18 cellular contexts compared by ENCODE assay signal in the genomic region with DNA sequence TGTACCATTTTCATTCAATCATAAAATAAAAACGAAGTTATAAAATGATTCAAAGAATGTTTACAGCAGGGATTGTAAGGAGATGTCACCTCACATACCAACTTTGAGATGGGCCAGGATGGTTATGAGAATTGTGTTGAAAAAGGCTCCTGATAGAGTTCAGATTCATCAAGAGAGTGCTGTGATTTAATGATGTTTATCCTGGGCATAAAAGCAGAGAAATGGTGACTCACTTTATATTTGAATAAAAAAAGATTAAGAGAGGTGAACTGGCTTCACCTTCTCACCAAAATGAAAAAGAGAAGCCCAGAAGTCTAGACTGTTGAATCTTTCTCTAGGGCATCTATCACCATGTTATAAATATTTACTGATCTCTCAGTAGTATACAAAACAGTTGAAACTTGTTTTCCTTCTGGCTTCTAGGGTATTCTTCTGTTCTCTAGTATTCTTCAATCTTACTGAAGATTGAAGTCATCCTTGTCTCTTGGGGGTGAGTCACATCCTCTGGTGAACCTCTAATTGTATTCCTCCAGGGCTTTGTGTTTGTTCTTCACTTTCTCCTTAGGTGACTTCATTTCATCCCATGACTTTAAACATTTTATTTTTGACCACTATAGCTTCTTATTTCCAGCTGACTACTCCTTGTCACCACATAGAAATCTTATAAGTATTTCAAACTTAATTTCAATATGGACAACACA.
DNase-seq lines count a peak whose midpoint lies in the region; ATAC-seq and TF ChIP-seq lines count a peak whose summit lies in the region.
"Had no signal": no experiment of that assay in that cellular context is flagged by ENCODE, and none has a peak within 500 bp of the region (broad histone marks: within the 10 kb centered on the region; RNA-seq: fewer than 3 reads in every experiment).

No MANE protein-coding gene starts in this region.

- BruUV-seq in HCT116 (replicated peaks; lab: Mats Ljungman, UMichigan), result no TSS peak

- intact Hi-C loops in HCT116 (cut with micrococcal nuclease) (no loop called here), mucosa of descending colon (cut with DNase I, micrococcal nuclease) (no loop called here)

- no peak overlapping the region for H3K27ac ChIP-seq in HCT116 (ENCODE audit: low read depth, low read length)
- H3K27ac ChIP-seq in RWPE2 (ENCODE audit: poor library complexity, severe bottlenecking), result peak overlapping the region; percentile 10
- H3K27ac ChIP-seq: pancreas had no signal

- no peaks in the 10 kb centered on the region for H3K9me2 ChIP-seq in HCT116 (ENCODE audit: insufficient read depth)

- H3K4me1 ChIP-seq in HCT116 (ENCODE audit: control insufficient read depth in 1 of 2, insufficient read depth in 2 of 2, low read length in 2 of 2) (peaks cover 0 to 7% of the 10 kb centered on the region in 2 experiments; a peak in 1 of 4 replicates), RWPE2 (ENCODE audit: insufficient read depth, poor library complexity, severe bottlenecking) (peaks cover 27% of the 10 kb centered on the region), mucosa of descending colon (ENCODE audit: low read depth) (no peaks in the 10 kb centered on the region)
- H3K4me1 ChIP-seq: pancreas had no signal

- TF ChIP-seq CTCF in HCT116 (IDR thresholded peaks at IDR 0.05 in 2 of 3, conservative IDR thresholded peaks at IDR 0.05 in 1 of 3; ENCODE audit: borderline replicate concordance in 1 of 3, insufficient read depth in 1 of 3, low read depth in 2 of 3, low read length in 2 of 3), result no peak
- no peak for TF ChIP-seq CTCF in RWPE2 (IDR thresholded peaks at IDR 0.05; ENCODE audit: poor library complexity, severe bottlenecking)
- TF ChIP-seq CTCF in GM20000 (IDR thresholded peaks at IDR 0.05; ENCODE audit: extremely low read depth, missing control alignments), result no peak
- no peak for TF ChIP-seq CTCF in mucosa of descending colon (IDR thresholded peaks at IDR 0.05)

- TF ChIP-seq RAD21 in HCT116 (IDR thresholded peaks at IDR 0.05; ENCODE audit: low read depth), result no peak

- CTCF ChIA-PET in HCT116 (lab: Charles Lee), result no interaction called here

- H3K9me3 ChIP-seq in HCT116 (ENCODE audit: control insufficient read depth in 1 of 2, insufficient read depth in 1 of 2, low read depth in 1 of 2, low read length in 2 of 2) (no peaks in the 10 kb centered on the region), RWPE2 (ENCODE audit: severe bottlenecking) (no peaks in the 10 kb centered on the region), mucosa of descending colon (no peaks in the 10 kb centered on the region)
- H3K9me3 ChIP-seq: pancreas had no signal

- no peak overlapping the region for H3K4me3 ChIP-seq in HCT116 (replicated peaks in 1 of 2; ENCODE audit: low read depth in 1 of 2, low read length in 2 of 2)
- H3K4me3 ChIP-seq in RWPE2 (ENCODE audit: severe bottlenecking), result no peak overlapping the region
- no peak overlapping the region for H3K4me3 ChIP-seq in skeletal muscle cell (ENCODE audit: low read depth, low read length)
- H3K4me3 ChIP-seq in mucosa of descending colon, result no peak overlapping the region
- H3K4me3 ChIP-seq: pancreas had no signal

- POLR2A ChIA-PET in HCT116 (lab: Charles Lee), result no interaction called here

- peak overlapping the region; percentile 2; the same call in 1 of the 2 replicates for H3K4me2 ChIP-seq in HCT116 (ENCODE audit: low read length)

- H4K20me1 ChIP-seq in HCT116 (ENCODE audit: insufficient read depth), result no peaks in the 10 kb centered on the region

- TF ChIP-seq POLR2A in HCT116 (IDR thresholded peaks at IDR 0.05; ENCODE audit: borderline replicate concordance, extremely low read depth, insufficient read depth, insufficient read length), result no peak

- H2AFZ ChIP-seq in HCT116 (ENCODE audit: low read depth, low read length, poor library complexity, severe bottlenecking), result no peak overlapping the region

- H3K36me3 ChIP-seq in HCT116 (ENCODE audit: control insufficient read depth in 1 of 2, insufficient read depth in 2 of 2, low read length in 2 of 2), result no peaks in the 10 kb centered on the region
- no peaks in the 10 kb centered on the region for H3K36me3 ChIP-seq in RWPE2 (ENCODE audit: low read depth)
- H3K36me3 ChIP-seq in mucosa of descending colon (ENCODE audit: low read depth), result no peaks in the 10 kb centered on the region
- H3K36me3 ChIP-seq: pancreas had no signal

- DNase-seq in HCT116 (ENCODE audit: low read depth, low spot score) (no peak), RWPE2 (ENCODE audit: low spot score) (no peak), fibroblast of peridontal ligament (ENCODE audit: extremely low read depth) (peak; percentile 2), skeletal muscle cell (ENCODE audit: low read depth) (peak; percentile 49), GM20000 (ENCODE audit: low spot score) (no peak), mucosa of descending colon (no peak)
- DNase-seq: activated B cell treated with CpG ODN at 0.5 μM for 24 hours; cerebellar nuclear complex; effector memory CD4-positive, alpha-beta T cell; HCEC 1CT; left ventricle myocardium superior; NCI-H1436; NCI-H2227 treated with DMSO at 0.1 percent for 48 hours; pancreas; Right ventricle myocardium superior; stimulated activated CD4-positive, alpha-beta T cell treated with anti-CD3 and anti-CD28 coated beads, Interleukin-4, amount 100 ng/mL, for 24 hours; substantia nigra had no signal

- RAD21 ChIA-PET in HCT116 (lab: Charles Lee; ENCODE audit: low non-redundant PET in 1 of 2, low total read pairs in 2 of 2, uncharacterized antibody in 2 of 2, unreplicated experiment in 2 of 2), result no interaction called here

- H3K79me2 ChIP-seq in HCT116 (ENCODE audit: insufficient read depth, low read length), result no peaks in the 10 kb centered on the region

- ATAC-seq in HCT116, result no peak
- ATAC-seq in RWPE2 (ENCODE audit: low read depth), result peak; percentile 80
- no peak for ATAC-seq in HG03108 (IDR thresholded peaks at IDR 0.05; ENCODE audit: unreplicated experiment)
- ATAC-seq in mucosa of descending colon, result no peak
- ATAC-seq: left ventricle myocardium superior, pancreas had no signal

- no peaks in the 10 kb centered on the region for H3K27me3 ChIP-seq in HCT116 (ENCODE audit: insufficient read depth, low read length)
- H3K27me3 ChIP-seq in RWPE2 (ENCODE audit: insufficient read depth, poor library complexity, severe bottlenecking), result no peaks in the 10 kb centered on the region

- no peak overlapping the region for H3K9ac ChIP-seq in HCT116 (ENCODE audit: low read length)

TF ChIP-seq in HCT116, 20 proteins besides CTCF, POLR2A, EP300 and RAD21:
- TF ChIP-seq CEBPB (IDR thresholded peaks at IDR 0.05; ENCODE audit: low read depth), result no peak
- no peak for TF ChIP-seq JUND (IDR thresholded peaks at IDR 0.05)
- TF ChIP-seq SRF (IDR thresholded peaks at IDR 0.05; ENCODE audit: low read depth), result no peak
- TF ChIP-seq, protein P1, sequence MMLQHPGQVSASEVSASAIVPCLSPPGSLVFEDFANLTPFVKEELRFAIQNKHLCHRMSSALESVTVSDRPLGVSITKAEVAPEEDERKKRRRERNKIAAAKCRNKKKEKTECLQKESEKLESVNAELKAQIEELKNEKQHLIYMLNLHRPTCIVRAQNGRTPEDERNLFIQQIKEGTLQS (IDR thresholded peaks at IDR 0.05), result no peak
- no peak for TF ChIP-seq ZNF274 (IDR thresholded peaks at IDR 0.05; ENCODE audit: low read depth, low read length)

Comparison
In these comparisons a context has a peak if more than half of its experiments do, and no peak if none do; other contexts are left out.
1. DNase-seq: peak in fibroblast of peridontal ligament (single experiment) and skeletal muscle cell (single experiment); none in HCT116 (single experiment), RWPE2 (single experiment), GM20000 (single experiment) and mucosa of descending colon (0 of 3).